ENCODE assay signal across 20 cellular contexts in the genomic region with DNA sequence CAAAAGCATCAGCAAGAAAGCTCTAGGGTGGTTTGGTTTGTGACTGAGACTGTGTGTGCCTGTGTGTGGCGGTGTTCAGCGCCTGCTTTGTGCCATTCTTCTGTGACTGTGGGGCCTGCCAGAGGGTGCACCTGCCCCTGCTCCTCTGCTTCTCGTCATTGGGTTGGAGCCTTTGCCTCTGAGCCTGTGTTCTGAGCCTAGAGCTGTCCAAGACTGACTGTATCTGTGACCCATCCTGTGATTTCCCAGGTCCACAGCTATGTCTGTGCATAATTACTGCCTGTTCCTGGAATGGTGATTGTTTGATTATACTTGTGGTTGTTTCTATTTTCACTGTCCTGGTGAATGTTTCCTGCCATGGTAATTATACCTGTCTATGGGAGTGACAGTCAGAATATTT. TPM values are rescaled to one million over a fixed set of nuclear protein-coding genes. Genes with fewer than 3 reads are reported as not detected.
DNase-seq lines count a peak whose midpoint lies in the region; ATAC-seq lines count a peak whose summit lies in the region.
"Had no signal": no experiment of that assay in that cellular context is flagged by ENCODE, and none has a peak within 500 bp of the region (broad histone marks: within the 10 kb centered on the region; RNA-seq: fewer than 3 reads in every experiment).

No MANE protein-coding gene starts in this region.

- DNase-seq in NCI-H748 (lab: John Stamatoyannopoulos, UW; ENCODE audit: unreplicated experiment) (peak; percentile 35), NCI-H748 treated with DMSO at 0.1 percent for 48 hours (lab: John Stamatoyannopoulos, UW) (no peak), NCI-H2081 treated with DMSO at 0.1 percent for 48 hours (lab: John Stamatoyannopoulos, UW) (peak; percentile 30), NCI-H69 (lab: John Stamatoyannopoulos, UW) (peak; percentile 51), myocyte (ENCODE audit: low read depth) (peak; percentile 48), germinal center (ENCODE audit: low spot score) (no peak), cerebellar cortex (ENCODE audit: low spot score) (no peak)
- DNase-seq: ACHN; C1 segment of cervical spinal cord; CD8-positive, alpha-beta memory T cell; EL; HCEC 1CT; Karpas-422; NCI-H1048; SW 1271; T-helper 2 cell had no signal

- ATAC-seq in GM19463 (IDR thresholded peaks at IDR 0.05; ENCODE audit: unreplicated experiment) = no peak
- ATAC-seq: GM12878, GM23338, Panc1 had no signal

RNA-seq across cellular contexts. Expression of gene KLHL29, which starts 57.1 kb away (rescaled TPM):
- total RNA-seq in myocyte = 3.6 and 8.2 TPM in 2 replicates
- polyA plus RNA-seq in myocyte (2012) = 9.9 TPM

Comparison
In these comparisons a context has a peak if more than half of its experiments do, and no peak if none do; other contexts are left out.
1. DNase-seq: peak in NCI-H748 (single experiment), NCI-H2081 treated with DMSO at 0.1 percent for 48 hours (single experiment), NCI-H69 (single experiment) and myocyte (single experiment); none in NCI-H748 treated with DMSO at 0.1 percent for 48 hours (single experiment), germinal center (single experiment) and cerebellar cortex (single experiment).